In the genomic region with DNA sequence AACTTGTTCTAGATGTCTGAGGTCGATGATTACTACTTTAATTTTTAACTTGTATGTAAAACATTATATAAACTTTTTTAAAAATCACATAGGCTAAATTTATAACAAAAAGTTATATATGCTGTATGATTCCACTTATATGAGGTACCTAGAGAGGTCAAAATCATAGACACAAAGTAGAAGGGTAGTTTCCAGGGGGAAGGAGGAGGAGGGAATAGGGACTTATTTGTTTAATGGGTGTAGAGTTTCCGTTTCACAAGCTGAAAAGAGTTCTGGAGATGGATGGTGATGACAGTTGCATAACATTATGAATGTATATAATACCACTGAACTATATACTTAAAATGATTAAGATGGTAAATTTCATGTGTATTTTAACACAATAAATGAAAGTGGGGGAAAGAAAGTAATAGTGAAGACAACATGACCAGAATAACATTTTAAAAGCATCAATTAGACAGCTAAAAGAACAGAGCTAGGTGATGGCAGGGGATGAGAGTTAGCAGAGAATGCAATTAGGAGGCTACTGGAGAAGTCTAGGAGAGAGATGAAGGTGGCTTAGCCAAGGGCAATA, we compare ENCODE assay signal across 23 cellular contexts.
"Had no signal": no experiment of that assay in that cellular context is flagged by ENCODE, and none has a peak within 500 bp of the region (broad histone marks: within the 10 kb centered on the region; RNA-seq: fewer than 3 reads in every experiment).

No MANE protein-coding gene starts in this region.

- H3K4me3 ChIP-seq: esophagus muscularis mucosa, gastroesophageal sphincter, heart left ventricle, smooth muscle cell, stomach, vagina had no signal

- H3K9me3 Mint-ChIP-seq: naive thymus-derived CD8-positive, alpha-beta T cell had no signal

- H3K9me3 ChIP-seq: esophagus muscularis mucosa, gastroesophageal sphincter, neutrophil, stomach, vagina had no signal

- ATAC-seq: gastroesophageal sphincter; heart left ventricle; left ventricle myocardium superior; naive thymus-derived CD8-positive, alpha-beta T cell; sciatic nerve; WTC11 had no signal

- H3K27me3 Mint-ChIP-seq: activated naive CD8-positive, alpha-beta T cell; naive thymus-derived CD8-positive, alpha-beta T cell had no signal

- DNase-seq: activated CD4-positive, alpha-beta T cell treated with anti-CD3 and anti-CD28 coated beads, Interleukin-2, amount 50 U/mL, for 1 hour; activated CD8-positive, alpha-beta memory T cell treated with anti-CD3 and anti-CD28 coated beads, Interleukin-2, amount 50 U/mL, for 4 hours; activated gamma-delta T cell; activated T-cell treated with anti-CD3 and anti-CD28 coated beads, Interleukin-2, amount 50 U/mL, for 48 hours; amniotic stem cell; dermis blood vessel endothelial cell; effector memory CD4-positive, alpha-beta T cell; heart left ventricle; kidney glomerular epithelial cell; left ventricle myocardium superior; mesenchymal stem cell; naive thymus-derived CD8-positive, alpha-beta T cell; stimulated activated CD4-positive, alpha-beta T cell treated with anti-CD3 and anti-CD28 coated beads, Interleukin-4, amount 100 ng/mL, for 1 hour; stomach; trophoblast cell had no signal

- H3K4me1 ChIP-seq: gastroesophageal sphincter had no signal

- H3K27ac ChIP-seq: esophagus muscularis mucosa, gastroesophageal sphincter, heart left ventricle, neutrophil, stomach, vagina had no signal

- H3K27me3 ChIP-seq: esophagus muscularis mucosa, gastroesophageal sphincter, heart left ventricle, neutrophil, stomach, vagina had no signal

- H3K4me3 Mint-ChIP-seq: activated naive CD8-positive, alpha-beta T cell; naive thymus-derived CD8-positive, alpha-beta T cell; WTC11 had no signal
